ENCODE assay signal across 1 cellular context in the genomic region with DNA sequence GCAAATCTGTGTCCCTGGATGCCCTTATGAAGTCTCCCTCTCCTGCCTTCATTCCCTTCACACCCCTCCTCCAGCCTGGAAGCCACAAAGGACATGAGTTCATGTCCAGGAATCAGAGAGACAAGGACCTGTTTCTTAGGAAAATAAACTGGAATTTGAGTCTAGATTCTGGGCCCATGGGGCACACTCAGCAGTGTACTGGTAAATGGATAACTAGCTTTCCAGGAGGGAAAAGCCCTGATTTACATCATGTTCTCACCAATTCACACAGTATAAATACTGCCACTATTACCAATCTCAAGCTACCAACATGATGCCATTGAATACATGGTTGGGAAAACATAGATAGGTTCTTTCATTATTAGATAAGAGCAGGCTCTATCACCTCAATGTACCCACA.
TF ChIP-seq lines count a peak whose summit lies in the region.

No MANE protein-coding gene starts in this region.

TF ChIP-seq in HepG2, 621 proteins besides CTCF, POLR2A, EP300 and RAD21:
- TF ChIP-seq ZFP41 (CRISPR knock-in tag; IDR thresholded peaks at IDR 0.05; ENCODE audit: borderline replicate concordance) (no peak), PITX1 (CRISPR knock-in tag; IDR thresholded peaks at IDR 0.05) (no peak), TRIM24 (CRISPR knock-in tag; IDR thresholded peaks at IDR 0.05) (no peak), BCL6 (CRISPR knock-in tag; IDR thresholded peaks at IDR 0.05) (0 out of 2 replicates have a peak, but pooled peaks have one; percentile 36), ZNF101 (CRISPR knock-in tag; IDR thresholded peaks at IDR 0.05; ENCODE audit: borderline replicate concordance, low read depth) (no peak), GFI1 (CRISPR knock-in tag; IDR thresholded peaks at IDR 0.05; ENCODE audit: borderline replicate concordance) (peak; percentile 61; the same call in 1 of the 2 replicates), NCOA2 (CRISPR knock-in tag; IDR thresholded peaks at IDR 0.05) (no peak)
